In the genomic region with DNA sequence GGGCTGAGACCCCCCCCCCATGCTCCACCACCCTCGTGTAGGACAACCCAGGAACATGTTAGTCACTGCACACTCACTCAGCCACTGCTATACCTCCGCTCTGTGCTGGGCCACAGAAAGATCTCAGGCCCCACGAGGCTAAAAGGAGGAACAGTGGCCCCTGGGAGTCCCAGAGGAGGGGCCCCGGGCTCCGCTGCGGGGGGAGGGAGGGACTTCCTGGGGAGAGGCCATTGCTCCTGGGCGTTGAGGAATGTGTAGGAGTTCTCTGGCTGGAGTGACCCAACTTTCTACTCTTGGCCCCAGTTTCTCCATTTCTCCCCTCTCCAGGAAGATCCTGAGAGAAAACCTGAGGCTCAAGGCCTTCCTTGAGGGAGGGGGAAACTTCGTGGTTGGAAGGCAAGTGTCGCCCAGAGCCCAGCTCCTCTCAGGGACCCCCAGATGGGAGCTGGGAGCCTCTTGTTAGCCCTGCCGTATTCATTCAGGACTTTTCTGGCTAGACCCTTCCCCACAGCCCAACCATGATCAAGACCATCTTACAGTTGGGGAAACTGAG, we compare ENCODE assay signal across 1 cellular context.
TF ChIP-seq lines count a peak whose summit lies in the region.

No MANE protein-coding gene starts in this region.

TF ChIP-seq in K562, 482 proteins besides CTCF, POLR2A, EP300 and RAD21 (continued from another document):
- TF ChIP-seq, protein P1, sequence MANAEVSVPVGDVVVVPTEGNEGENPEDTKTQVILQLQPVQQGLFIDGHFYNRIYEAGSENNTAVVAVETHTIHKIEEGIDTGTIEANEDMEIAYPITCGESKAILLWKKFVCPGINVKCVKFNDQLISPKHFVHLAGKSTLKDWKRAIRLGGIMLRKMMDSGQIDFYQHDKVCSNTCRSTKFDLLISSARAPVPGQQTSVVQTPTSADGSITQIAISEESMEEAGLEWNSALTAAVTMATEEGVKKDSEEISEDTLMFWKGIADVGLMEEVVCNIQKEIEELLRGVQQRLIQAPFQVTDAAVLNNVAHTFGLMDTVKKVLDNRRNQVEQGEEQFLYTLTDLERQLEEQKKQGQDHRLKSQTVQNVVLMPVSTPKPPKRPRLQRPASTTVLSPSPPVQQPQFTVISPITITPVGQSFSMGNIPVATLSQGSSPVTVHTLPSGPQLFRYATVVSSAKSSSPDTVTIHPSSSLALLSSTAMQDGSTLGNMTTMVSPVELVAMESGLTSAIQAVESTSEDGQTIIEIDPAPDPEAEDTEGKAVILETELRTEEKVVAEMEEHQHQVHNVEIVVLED (CRISPR knock-in tag; IDR thresholded peaks at IDR 0.05), result no peak
- TF ChIP-seq KLF6 (CRISPR knock-in tag; IDR thresholded peaks at IDR 0.05; ENCODE audit: borderline replicate concordance), result no peak
- TF ChIP-seq RBM25 (IDR thresholded peaks at IDR 0.05; ENCODE audit: low read depth, low read length, severe bottlenecking), result no peak
- TF ChIP-seq RBM15 (IDR thresholded peaks at IDR 0.05; ENCODE audit: insufficient read depth, low read length), result no peak
- no peak for TF ChIP-seq NBN (IDR thresholded peaks at IDR 0.05; ENCODE audit: low read depth)
- no peak for TF ChIP-seq KDM4B (IDR thresholded peaks at IDR 0.05; ENCODE audit: borderline replicate concordance in 2 of 2, low read depth in 1 of 2)
- TF ChIP-seq YY1 (IDR thresholded peaks at IDR 0.05; ENCODE audit: borderline replicate concordance in 1 of 3, control insufficient read depth in 1 of 3, extremely low read depth in 1 of 3, insufficient read depth in 3 of 3, insufficient read length in 1 of 3, insufficient replicate concordance in 2 of 3, low read depth in 1 of 3, low read length in 2 of 3), result peak in 2 of 3 experiments; percentile 24 to 74
- TF ChIP-seq, protein P2, sequence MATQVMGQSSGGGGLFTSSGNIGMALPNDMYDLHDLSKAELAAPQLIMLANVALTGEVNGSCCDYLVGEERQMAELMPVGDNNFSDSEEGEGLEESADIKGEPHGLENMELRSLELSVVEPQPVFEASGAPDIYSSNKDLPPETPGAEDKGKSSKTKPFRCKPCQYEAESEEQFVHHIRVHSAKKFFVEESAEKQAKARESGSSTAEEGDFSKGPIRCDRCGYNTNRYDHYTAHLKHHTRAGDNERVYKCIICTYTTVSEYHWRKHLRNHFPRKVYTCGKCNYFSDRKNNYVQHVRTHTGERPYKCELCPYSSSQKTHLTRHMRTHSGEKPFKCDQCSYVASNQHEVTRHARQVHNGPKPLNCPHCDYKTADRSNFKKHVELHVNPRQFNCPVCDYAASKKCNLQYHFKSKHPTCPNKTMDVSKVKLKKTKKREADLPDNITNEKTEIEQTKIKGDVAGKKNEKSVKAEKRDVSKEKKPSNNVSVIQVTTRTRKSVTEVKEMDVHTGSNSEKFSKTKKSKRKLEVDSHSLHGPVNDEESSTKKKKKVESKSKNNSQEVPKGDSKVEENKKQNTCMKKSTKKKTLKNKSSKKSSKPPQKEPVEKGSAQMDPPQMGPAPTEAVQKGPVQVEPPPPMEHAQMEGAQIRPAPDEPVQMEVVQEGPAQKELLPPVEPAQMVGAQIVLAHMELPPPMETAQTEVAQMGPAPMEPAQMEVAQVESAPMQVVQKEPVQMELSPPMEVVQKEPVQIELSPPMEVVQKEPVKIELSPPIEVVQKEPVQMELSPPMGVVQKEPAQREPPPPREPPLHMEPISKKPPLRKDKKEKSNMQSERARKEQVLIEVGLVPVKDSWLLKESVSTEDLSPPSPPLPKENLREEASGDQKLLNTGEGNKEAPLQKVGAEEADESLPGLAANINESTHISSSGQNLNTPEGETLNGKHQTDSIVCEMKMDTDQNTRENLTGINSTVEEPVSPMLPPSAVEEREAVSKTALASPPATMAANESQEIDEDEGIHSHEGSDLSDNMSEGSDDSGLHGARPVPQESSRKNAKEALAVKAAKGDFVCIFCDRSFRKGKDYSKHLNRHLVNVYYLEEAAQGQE (CRISPR knock-in tag; IDR thresholded peaks at IDR 0.05; ENCODE audit: low read depth), result no peak
- TF ChIP-seq BMI1 (IDR thresholded peaks at IDR 0.05; ENCODE audit: low read length), result no peak
- no peak for TF ChIP-seq ZNF77 (CRISPR knock-in tag; IDR thresholded peaks at IDR 0.05)
- TF ChIP-seq SMC3 (conservative IDR thresholded peaks at IDR 0.05; ENCODE audit: insufficient read depth, low read depth, low read length), result 0 out of 2 replicates have a peak, but pooled peaks have one; percentile 2
- no peak for TF ChIP-seq SIN3B (IDR thresholded peaks at IDR 0.05; ENCODE audit: low read depth)
- no peak for TF ChIP-seq TAF15 (IDR thresholded peaks at IDR 0.05; ENCODE audit: low read depth, low read length)
- TF ChIP-seq KAT8 (IDR thresholded peaks at IDR 0.05; ENCODE audit: low read depth), result no peak
- TF ChIP-seq SRF (CRISPR knock-in tag; IDR thresholded peaks at IDR 0.05), result no peak
- TF ChIP-seq ZNF717 (CRISPR knock-in tag; IDR thresholded peaks at IDR 0.05), result no peak
- TF ChIP-seq NCOR1 (IDR thresholded peaks at IDR 0.05), result no peak
- no peak for TF ChIP-seq ZFPM2 (CRISPR knock-in tag; IDR thresholded peaks at IDR 0.05)
- TF ChIP-seq HMG20A (CRISPR knock-in tag; conservative IDR thresholded peaks at IDR 0.05), result no peak
- no peak for TF ChIP-seq ZNF780A (CRISPR knock-in tag; IDR thresholded peaks at IDR 0.05)
- no peak for TF ChIP-seq U2AF1 (optimal IDR thresholded peaks at IDR 0.05; ENCODE audit: low read depth, low read length)
- peak; percentile 68; the same call in 1 of the 2 replicates for TF ChIP-seq GABPA (tag; conservative IDR thresholded peaks at IDR 0.05; ENCODE audit: low read depth)
- TF ChIP-seq BRD4 (IDR thresholded peaks at IDR 0.05), result no peak
- no peak for TF ChIP-seq SMAD4 (CRISPR knock-in tag; conservative IDR thresholded peaks at IDR 0.05)
- no peak for TF ChIP-seq RNF2 (IDR thresholded peaks at IDR 0.05)
- TF ChIP-seq, protein P3, sequence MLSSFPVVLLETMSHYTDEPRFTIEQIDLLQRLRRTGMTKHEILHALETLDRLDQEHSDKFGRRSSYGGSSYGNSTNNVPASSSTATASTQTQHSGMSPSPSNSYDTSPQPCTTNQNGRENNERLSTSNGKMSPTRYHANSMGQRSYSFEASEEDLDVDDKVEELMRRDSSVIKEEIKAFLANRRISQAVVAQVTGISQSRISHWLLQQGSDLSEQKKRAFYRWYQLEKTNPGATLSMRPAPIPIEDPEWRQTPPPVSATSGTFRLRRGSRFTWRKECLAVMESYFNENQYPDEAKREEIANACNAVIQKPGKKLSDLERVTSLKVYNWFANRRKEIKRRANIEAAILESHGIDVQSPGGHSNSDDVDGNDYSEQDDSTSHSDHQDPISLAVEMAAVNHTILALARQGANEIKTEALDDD (IDR thresholded peaks at IDR 0.05), result no peak
- TF ChIP-seq, protein P4, sequence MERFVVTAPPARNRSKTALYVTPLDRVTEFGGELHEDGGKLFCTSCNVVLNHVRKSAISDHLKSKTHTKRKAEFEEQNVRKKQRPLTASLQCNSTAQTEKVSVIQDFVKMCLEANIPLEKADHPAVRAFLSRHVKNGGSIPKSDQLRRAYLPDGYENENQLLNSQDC (CRISPR knock-in tag; IDR thresholded peaks at IDR 0.05), result no peak
- no peak for TF ChIP-seq ZNF79 (CRISPR knock-in tag; IDR thresholded peaks at IDR 0.05; ENCODE audit: low read depth)
- TF ChIP-seq PCBP2 (IDR thresholded peaks at IDR 0.05; ENCODE audit: low read depth, low read length, poor library complexity, severe bottlenecking), result no peak
